Comparison of ENCODE assay signal across 23 cellular contexts in genomic region chr3:139808196-139808595, GRCh38.
"Had no signal": no experiment of that assay in that cellular context is flagged by ENCODE, and none has a peak within 500 bp of the region (broad histone marks: within the 10 kb centered on the region; RNA-seq: fewer than 3 reads in every experiment).

No MANE protein-coding gene starts in this region.

- H3K27ac ChIP-seq: left ventricle myocardium inferior, ovary, sigmoid colon, spleen, suprapubic skin, thoracic aorta, tibial artery, uterus had no signal

- H3K4me1 Mint-ChIP-seq: naive thymus-derived CD4-positive, alpha-beta T cell; stimulated activated effector memory CD8-positive, alpha-beta T cell treated with anti-CD3 and anti-CD28 coated beads, Interleukin-12 subunit alpha, Interleukin-12 subunit beta, amount 100 ng/mL, for 72 hours had no signal

- H3K27ac Mint-ChIP-seq: naive thymus-derived CD4-positive, alpha-beta T cell; natural killer cell treated with Interleukin-12 subunit alpha and Interleukin-12 subunit beta and Interleukin-15 and Interleukin-18, amount 100 ng/mL, for 72 hours; progenitor cell of endocrine pancreas; stimulated activated effector memory CD8-positive, alpha-beta T cell treated with anti-CD3 and anti-CD28 coated beads, Interleukin-12 subunit alpha, Interleukin-12 subunit beta, amount 100 ng/mL, for 72 hours; stimulated activated naive CD8-positive, alpha-beta T cell treated with anti-CD3 and anti-CD28 coated beads, Interleukin-15, Interleukin-2, amounts not matched to agents 100 ng/mL and 50 ng/mL, for 24 hours; type B pancreatic cell had no signal

- H3K36me3 Mint-ChIP-seq: naive thymus-derived CD4-positive, alpha-beta T cell; natural killer cell treated with Interleukin-12 subunit alpha and Interleukin-12 subunit beta and Interleukin-15 and Interleukin-18, amount 100 ng/mL, for 72 hours; stimulated activated effector memory CD8-positive, alpha-beta T cell treated with anti-CD3 and anti-CD28 coated beads, Interleukin-12 subunit alpha, Interleukin-12 subunit beta, amount 100 ng/mL, for 72 hours; type B pancreatic cell had no signal

- H3K9me3 Mint-ChIP-seq: stimulated activated effector memory CD8-positive, alpha-beta T cell treated with anti-CD3 and anti-CD28 coated beads, Interleukin-12 subunit alpha, Interleukin-12 subunit beta, amount 100 ng/mL, for 72 hours; type B pancreatic cell had no signal

- H3K9me3 ChIP-seq: mucosa of descending colon, ovary, sigmoid colon, spleen, suprapubic skin, thoracic aorta, tibial artery, uterus had no signal

- H3K4me1 ChIP-seq: left ventricle myocardium inferior, sigmoid colon, spleen, suprapubic skin, tibial artery, uterus had no signal

- H3K4me3 Mint-ChIP-seq: naive thymus-derived CD4-positive, alpha-beta T cell; natural killer cell treated with Interleukin-12 subunit alpha and Interleukin-12 subunit beta and Interleukin-15 and Interleukin-18, amount 100 ng/mL, for 72 hours; stimulated activated effector memory CD8-positive, alpha-beta T cell treated with anti-CD3 and anti-CD28 coated beads, Interleukin-12 subunit alpha, Interleukin-12 subunit beta, amount 100 ng/mL, for 72 hours; stimulated activated naive CD8-positive, alpha-beta T cell treated with anti-CD3 and anti-CD28 coated beads, Interleukin-15, Interleukin-2, amounts not matched to agents 100 ng/mL and 50 ng/mL, for 24 hours; type B pancreatic cell had no signal

- DNase-seq: hippocampal formation; kidney; left ventricle myocardium inferior; midbrain; mucosa of descending colon; naive thymus-derived CD4-positive, alpha-beta T cell; ovary; right cardiac atrium; sigmoid colon; small intestine; spleen; stimulated activated CD4-positive, alpha-beta T cell treated with anti-CD3 and anti-CD28 coated beads, Interleukin-4, amount 100 ng/mL, for 24 hours; stimulated activated naive CD4-positive, alpha-beta T cell; tibial artery; uterus had no signal

- ATAC-seq: mucosa of descending colon; naive thymus-derived CD4-positive, alpha-beta T cell; natural killer cell treated with Interleukin-12 subunit alpha and Interleukin-12 subunit beta and Interleukin-15 and Interleukin-18, amount 100 ng/mL, for 72 hours; right cardiac atrium; stimulated activated effector memory CD8-positive, alpha-beta T cell treated with anti-CD3 and anti-CD28 coated beads, Interleukin-12 subunit alpha, Interleukin-12 subunit beta, amount 100 ng/mL, for 72 hours had no signal

- H3K36me3 ChIP-seq: left ventricle myocardium inferior, ovary, sigmoid colon, spleen, suprapubic skin, thoracic aorta, tibial artery, uterus had no signal

- H3K27me3 Mint-ChIP-seq: natural killer cell treated with Interleukin-12 subunit alpha and Interleukin-12 subunit beta and Interleukin-15 and Interleukin-18, amount 100 ng/mL, for 72 hours; progenitor cell of endocrine pancreas had no signal

- H3K4me3 ChIP-seq: left ventricle myocardium inferior, lung, mucosa of descending colon, ovary, sigmoid colon, spleen, suprapubic skin, thoracic aorta, tibial artery, uterus had no signal

- H3K27me3 ChIP-seq: ovary, sigmoid colon, spleen, suprapubic skin, tibial artery, uterus had no signal
